In genomic region chr5:100899675-100900074, GRCh38 we compare ENCODE assay signal across 8 cellular contexts. TPM values are rescaled to one million over a fixed set of nuclear protein-coding genes. Genes with fewer than 3 reads are reported as not detected.
DNase-seq lines count a peak whose midpoint lies in the region; ATAC-seq and TF ChIP-seq lines count a peak whose summit lies in the region.

No MANE protein-coding gene starts in this region.

- H3K27ac ChIP-seq in iPS-20b (ENCODE audit: low read length) = no peak overlapping the region
- H3K27ac ChIP-seq in suprapubic skin = no peak overlapping the region

- ATAC-seq in activated CD8-positive, alpha-beta memory T cell treated with anti-CD3 and anti-CD28 coated beads, Interleukin-2, amount 10 ng/mL, durations not matched to agents 7 days and 5 days = no peak
- ATAC-seq in T-helper 17 cell (no peak), GM19023 (IDR thresholded peaks at IDR 0.05; ENCODE audit: unreplicated experiment) (no peak)

- H3K4me3 Mint-ChIP-seq in activated CD8-positive, alpha-beta memory T cell treated with anti-CD3 and anti-CD28 coated beads, Interleukin-2, amount 10 ng/mL, durations not matched to agents 7 days and 5 days = peak overlapping the region; percentile 84
- H3K4me3 Mint-ChIP-seq in T-helper 17 cell = peak overlapping the region; percentile 99

- H3K9me3 Mint-ChIP-seq in activated CD8-positive, alpha-beta memory T cell treated with anti-CD3 and anti-CD28 coated beads, Interleukin-2, amount 10 ng/mL, durations not matched to agents 7 days and 5 days (ENCODE audit: low read depth) = no peaks in the 10 kb centered on the region

- H3K36me3 Mint-ChIP-seq in activated CD8-positive, alpha-beta memory T cell treated with anti-CD3 and anti-CD28 coated beads, Interleukin-2, amount 10 ng/mL, durations not matched to agents 7 days and 5 days = peaks cover 46% of the 10 kb centered on the region
- H3K36me3 Mint-ChIP-seq in T-helper 17 cell (ENCODE audit: low read depth) = peaks cover 7% of the 10 kb centered on the region

- H3K27ac Mint-ChIP-seq in activated CD8-positive, alpha-beta memory T cell treated with anti-CD3 and anti-CD28 coated beads, Interleukin-2, amount 10 ng/mL, durations not matched to agents 7 days and 5 days = peak overlapping the region; percentile 94
- H3K27ac Mint-ChIP-seq in T-helper 17 cell = peak overlapping the region; percentile 99

- 92% methylated on average over 2 of the region's 2 CpGs for WGBS in suprapubic skin

- peaks cover 11% of the 10 kb centered on the region; the same call in 1 of the 2 replicates for H3K4me1 ChIP-seq in iPS-20b (ENCODE audit: insufficient read depth, low read length)
- peaks cover 33% of the 10 kb centered on the region for H3K4me1 ChIP-seq in suprapubic skin

- no peak for TF ChIP-seq POLR2A in suprapubic skin (IDR thresholded peaks at IDR 0.05)

- no peak for TF ChIP-seq CTCF in suprapubic skin (IDR thresholded peaks at IDR 0.05)

- no peaks in the 10 kb centered on the region for H3K9me3 ChIP-seq in T-helper 17 cell (ENCODE audit: control insufficient read depth, low read length, poor library complexity, severe bottlenecking)
- H3K9me3 ChIP-seq in iPS-20b (ENCODE audit: insufficient read depth, low read depth, low read length) = no peaks in the 10 kb centered on the region
- H3K9me3 ChIP-seq in suprapubic skin = no peaks in the 10 kb centered on the region

- no peak for DNase-seq in activated CD8-positive, alpha-beta memory T cell treated with anti-CD3 and anti-CD28 coated beads, Interleukin-2, amount 10 ng/mL, durations not matched to agents 7 days and 5 days
- no peak for DNase-seq in activated CD8-positive, alpha-beta memory T cell treated with anti-CD3 and anti-CD28 coated beads for 24 hours
- DNase-seq in T-helper 17 cell = no peak
- DNase-seq in suprapubic skin (ENCODE audit: low spot score in 2 of 2) = no peak
- DNase-seq in HK-2 (ENCODE audit: unreplicated experiment) = no peak
- DNase-seq in HCEC 1CT = no peak

- peaks cover 51% of the 10 kb centered on the region for H3K27me3 ChIP-seq in iPS-20b (ENCODE audit: insufficient read depth, low read length)
- peaks cover 10% of the 10 kb centered on the region for H3K27me3 ChIP-seq in suprapubic skin

- no peak overlapping the region; the same call in 1 of the 2 replicates for H3K9ac ChIP-seq in iPS-20b (ENCODE audit: low read depth, low read length)

- H3K27me3 Mint-ChIP-seq in activated CD8-positive, alpha-beta memory T cell treated with anti-CD3 and anti-CD28 coated beads, Interleukin-2, amount 10 ng/mL, durations not matched to agents 7 days and 5 days = no peaks in the 10 kb centered on the region
- no peaks in the 10 kb centered on the region for H3K27me3 Mint-ChIP-seq in T-helper 17 cell

- H3K4me1 Mint-ChIP-seq in activated CD8-positive, alpha-beta memory T cell treated with anti-CD3 and anti-CD28 coated beads, Interleukin-2, amount 10 ng/mL, durations not matched to agents 7 days and 5 days = peaks cover 29% of the 10 kb centered on the region
- peaks cover 41% of the 10 kb centered on the region for H3K4me1 Mint-ChIP-seq in T-helper 17 cell

- CTCF ChIA-PET in activated CD8-positive, alpha-beta memory T cell treated with anti-CD3 and anti-CD28 coated beads, Interleukin-2, amount 10 ng/mL, durations not matched to agents 7 days and 5 days (lab: Charles Lee) = interaction anchor here (1.1 to 5.4 kb wide), 5 partner anchors 9 to 365 kb away, joined by 3 to 34 read pairs (median 4); partner anchors contain the start of gene FAM174A

- H3K4me3 ChIP-seq in iPS-20b (ENCODE audit: low read length) (peak overlapping the region; percentile 89; the same call in 1 of the 2 replicates), suprapubic skin (peak overlapping the region; percentile 50)

- TF ChIP-seq EP300 in suprapubic skin (IDR thresholded peaks at IDR 0.05) = no peak

- H3K36me3 ChIP-seq in iPS-20b (ENCODE audit: insufficient read depth, low read depth, low read length) (no peaks in the 10 kb centered on the region), suprapubic skin (no peaks in the 10 kb centered on the region)

RNA-seq across cellular contexts. Expression of gene ST8SIA4, which starts 3.4 kb away (rescaled TPM):
- 10 to 100 TPM; 53.3 to 59.3 TPM for total RNA-seq in activated CD8-positive, alpha-beta memory T cell treated with anti-CD3 and anti-CD28 coated beads, Interleukin-2, amount 10 ng/mL, durations not matched to agents 7 days and 5 days
- 10 to 100 TPM; 27.5 to 29.0 TPM for total RNA-seq in T-helper 17 cell
- 1 to 10 TPM in 1 of 4 donors, under 1 TPM in 3; 0.44 to 2.3 (median 0.82) TPM for total RNA-seq in suprapubic skin

Comparison
In these comparisons a context has a peak if more than half of its experiments do, and no peak if none do; other contexts are left out.
1. RNA of gene ST8SIA4, which starts 3.4 kb away (total RNA-seq): 53.3 to 59.3 TPM in activated CD8-positive, alpha-beta memory T cell treated with anti-CD3 and anti-CD28 coated beads, Interleukin-2, amount 10 ng/mL, durations not matched to agents 7 days and 5 days and 27.5 to 29.0 TPM in T-helper 17 cell; 0.44 to 2.3 TPM in suprapubic skin; every median in the first group is over 4 times any median in the second.